ENCODE assay signal across 8 cellular contexts in genomic region chr1:45550401-45551305, GRCh38. TPM values are rescaled to one million over a fixed set of nuclear protein-coding genes. Genes with fewer than 3 reads are reported as not detected.
DNase-seq lines count a peak whose midpoint lies in the region; ATAC-seq and TF ChIP-seq lines count a peak whose summit lies in the region.

Gene AKR1A1, plus strand, starts transcription at chr1:45550826. Its CDS starts 10,969 bp downstream, at chr1:45561795.

- no peaks in the 10 kb centered on the region for H3K9me3 ChIP-seq in ES-I3 (ENCODE audit: control insufficient read depth, insufficient read depth, low read length)
- H3K9me3 ChIP-seq in H9 (ENCODE audit: control insufficient read depth, low read depth, low read length), result no peaks in the 10 kb centered on the region
- no peaks in the 10 kb centered on the region for H3K9me3 ChIP-seq in MG63

- no peak within 1 kb of the TSS for H2BK12ac ChIP-seq in H9 (ENCODE audit: insufficient read length, low read depth, low read length)

- H2AFZ ChIP-seq in H9 (ENCODE audit: low read length), result no peak within 1 kb of the TSS

- H3K36me3 Mint-ChIP-seq in H9 (ENCODE audit: insufficient read depth in 1 of 3, low read depth in 3 of 3) (peaks cover 11 to 30% (median 28%) of the 10 kb centered on the region in 3 experiments), nephron progenitor cell (ENCODE audit: low read depth) (peaks cover 11% of the 10 kb centered on the region)

- H3K9me3 Mint-ChIP-seq in H9 (no peaks in the 10 kb centered on the region), nephron progenitor cell (no peaks in the 10 kb centered on the region)
- H3K9me3 Mint-ChIP-seq in stimulated activated naive CD8-positive, alpha-beta T cell treated with anti-CD3 and anti-CD28 coated beads, Interleukin-15, amount 100 ng/mL, for 72 hours, result no peaks in the 10 kb centered on the region

- H3K23me2 ChIP-seq in H9 (ENCODE audit: insufficient read length, low read depth, low read length, poor library complexity, severe bottlenecking), result peaks cover 7% of the 10 kb centered on the region

- no peaks in the 10 kb centered on the region for H3K27me3 ChIP-seq in H9 (ENCODE audit: insufficient read depth, low read length)
- H3K27me3 ChIP-seq in MG63, result no peaks in the 10 kb centered on the region

- no peak within 1 kb of the TSS for H4K8ac ChIP-seq in H9 (replicated peaks; ENCODE audit: insufficient read length, low read depth, low read length)

- peak within 1 kb of the TSS; percentile 92 to 95 for H3K4me3 Mint-ChIP-seq in H9
- peak within 1 kb of the TSS; percentile 98 for H3K4me3 Mint-ChIP-seq in nephron progenitor cell
- H3K4me3 Mint-ChIP-seq in stimulated activated naive CD8-positive, alpha-beta T cell treated with anti-CD3 and anti-CD28 coated beads, Interleukin-15, amount 100 ng/mL, for 72 hours, result peak within 1 kb of the TSS; percentile 95

- H4K91ac ChIP-seq in H9 (ENCODE audit: insufficient read length, low read depth, low read length), result no peak within 1 kb of the TSS

- H3K4me1 ChIP-seq in ES-I3 (ENCODE audit: insufficient read depth, low read length) (no peaks in the 10 kb centered on the region), H9 (ENCODE audit: insufficient read depth, low read length) (peaks cover 3% of the 10 kb centered on the region)

- H3K14ac ChIP-seq in H9 (ENCODE audit: insufficient read depth, low read length), result peak within 1 kb of the TSS; percentile 90

- no peak within 1 kb of the TSS for H3K23ac ChIP-seq in H9 (ENCODE audit: insufficient read length, low read depth, low read length)

- no peak within 1 kb of the TSS for H3K56ac ChIP-seq in H9 (ENCODE audit: insufficient read length, low read depth, low read length)

- H3K79me2 ChIP-seq in H9 (ENCODE audit: insufficient read depth, low read length), result peaks cover 12% of the 10 kb centered on the region; the same call in 1 of the 2 replicates

- no peak within 1 kb of the TSS for H2BK20ac ChIP-seq in H9 (ENCODE audit: low read depth, low read length, poor library complexity, severe bottlenecking)

- peak; percentile 95 for DNase-seq in H9
- peak; percentile 90 for DNase-seq in MG63
- peak; percentile 83 to 91 for DNase-seq in SHP77 (lab: John Stamatoyannopoulos, UW)
- DNase-seq in activated effector memory CD4-positive, alpha-beta T cell treated with Interleukin-2 at 50 U/mL for 16 hours, result peak; percentile 84
- peak; percentile 65 for DNase-seq in fibroblast of the conjunctiva (ENCODE audit: low read depth)
- DNase-seq in nephron progenitor cell, result peak; percentile 79
- peak; percentile 89 to 90 for DNase-seq in stimulated activated naive CD8-positive, alpha-beta T cell treated with anti-CD3 and anti-CD28 coated beads, Interleukin-15, amount 100 ng/mL, for 72 hours

- peaks cover 10% of the 10 kb centered on the region; the same call in 1 of the 2 replicates for H3K36me3 ChIP-seq in ES-I3 (ENCODE audit: insufficient read depth, low read length)
- peaks cover 17% of the 10 kb centered on the region for H3K36me3 ChIP-seq in MG63

- no peak within 1 kb of the TSS for H2BK120ac ChIP-seq in H9 (ENCODE audit: low read depth, low read length, poor library complexity, severe bottlenecking)

- no peak for TF ChIP-seq CTCF in H9 (conservative IDR thresholded peaks at IDR 0.05)
- TF ChIP-seq CTCF in nephron progenitor cell (IDR thresholded peaks at IDR 0.05), result no peak

- peaks cover 11 to 13% of the 10 kb centered on the region in 2 experiments for H3K4me1 Mint-ChIP-seq in H9
- peaks cover 24% of the 10 kb centered on the region for H3K4me1 Mint-ChIP-seq in nephron progenitor cell
- peaks cover 26% of the 10 kb centered on the region for H3K4me1 Mint-ChIP-seq in stimulated activated naive CD8-positive, alpha-beta T cell treated with anti-CD3 and anti-CD28 coated beads, Interleukin-15, amount 100 ng/mL, for 72 hours

- no peak within 1 kb of the TSS; the same call in 1 of the 2 replicates for H3K4ac ChIP-seq in H9 (ENCODE audit: low read depth, low read length)

- H2BK15ac ChIP-seq in H9 (ENCODE audit: low read depth, low read length), result no peak within 1 kb of the TSS

- no peak within 1 kb of the TSS for H2BK5ac ChIP-seq in H9 (ENCODE audit: insufficient read length, low read length)

- no CpG with 5 or more reads among the region's 47 CpGs for WGBS in H9 (ENCODE audit: extremely low coverage, insufficient read length, low lambda C conversion rate)

- peak within 1 kb of the TSS; percentile 43 for H4K5ac ChIP-seq in H9 (ENCODE audit: insufficient read length, low read depth, low read length)

- H4K20me1 ChIP-seq in H9 (ENCODE audit: control insufficient read depth, insufficient read depth, insufficient read length), result peaks cover 2% of the 10 kb centered on the region

- H3K27ac Mint-ChIP-seq in H9 (peak within 1 kb of the TSS; percentile 91 to 98 (median 97)), nephron progenitor cell (peak within 1 kb of the TSS; percentile 97)
- H3K27ac Mint-ChIP-seq in stimulated activated naive CD8-positive, alpha-beta T cell treated with anti-CD3 and anti-CD28 coated beads, Interleukin-15, amount 100 ng/mL, for 72 hours, result peak within 1 kb of the TSS; percentile 94 to 97

- H3K79me1 ChIP-seq in H9 (ENCODE audit: insufficient read depth, low read depth, low read length, poor library complexity, severe bottlenecking), result peaks cover 4% of the 10 kb centered on the region

- peak within 1 kb of the TSS; percentile 92 for H3K4me2 ChIP-seq in H9 (ENCODE audit: insufficient read depth, insufficient read length, low read length)

- H3K4me3 ChIP-seq in MG63, result peak within 1 kb of the TSS; percentile 63

- H3K27ac ChIP-seq in H9 (ENCODE audit: insufficient read length, low read depth, low read length), result no peak within 1 kb of the TSS

- H3T11ph ChIP-seq in H9 (ENCODE audit: low read length), result no peak within 1 kb of the TSS

- peak within 1 kb of the TSS; percentile 83 for H3K9ac ChIP-seq in ES-I3 (ENCODE audit: low read depth, low read length)
- peak within 1 kb of the TSS; percentile 91 for H3K9ac ChIP-seq in H9 (ENCODE audit: extremely low read depth, insufficient read length, low read length)

- H2AK5ac ChIP-seq in H9 (ENCODE audit: insufficient read length, low read length), result no peak within 1 kb of the TSS

- H3K27me3 Mint-ChIP-seq in H9 (ENCODE audit: low read depth), result no peaks in the 10 kb centered on the region; the same call in 1 of the 2 replicates
- peaks cover 12% of the 10 kb centered on the region for H3K27me3 Mint-ChIP-seq in nephron progenitor cell (ENCODE audit: low read depth, poor library complexity)
- no peaks in the 10 kb centered on the region for H3K27me3 Mint-ChIP-seq in stimulated activated naive CD8-positive, alpha-beta T cell treated with anti-CD3 and anti-CD28 coated beads, Interleukin-15, amount 100 ng/mL, for 72 hours

- peak; percentile 98 for ATAC-seq in stimulated activated naive CD8-positive, alpha-beta T cell treated with anti-CD3 and anti-CD28 coated beads, Interleukin-15, amount 100 ng/mL, for 72 hours

- H3K18ac ChIP-seq in H9 (ENCODE audit: insufficient read length, low read depth, low read length), result peak within 1 kb of the TSS; percentile 89

RNA-seq across cellular contexts. Expression of gene AKR1A1, which starts in this region (rescaled TPM):
- 286 and 311 TPM in 2 replicates for total RNA-seq in H9 (2021)
- total RNA-seq in MG63 (2014; rRNA removed; shearing (Covaris generic); ENCODE audit: low replicate concordance), result 60.7 and 93.8 TPM in 2 replicates
